ENCODE assay signal across 9 cellular contexts in genomic region chr6:89116702-89117101, GRCh38. TPM values are rescaled to one million over a fixed set of nuclear protein-coding genes. Genes with fewer than 3 reads are reported as not detected.
DNase-seq lines count a peak whose midpoint lies in the region; ATAC-seq and TF ChIP-seq lines count a peak whose summit lies in the region.
"Had no signal": no experiment of that assay in that cellular context is flagged by ENCODE, and none has a peak within 500 bp of the region (broad histone marks: within the 10 kb centered on the region; RNA-seq: fewer than 3 reads in every experiment).

No MANE protein-coding gene starts in this region.

- H3K36me3 ChIP-seq in heart right ventricle: no peaks in the 10 kb centered on the region
- H3K36me3 ChIP-seq in right atrium auricular region: no peaks in the 10 kb centered on the region
- no peaks in the 10 kb centered on the region for H3K36me3 ChIP-seq in mesodermal cell (ENCODE audit: control insufficient read depth, insufficient read depth, low read length)
- H3K36me3 ChIP-seq: esophagus squamous epithelium had no signal

- ATAC-seq in heart right ventricle: no peak
- ATAC-seq in HG02885 (IDR thresholded peaks at IDR 0.05; ENCODE audit: poor library complexity, unreplicated experiment): no peak

- DNase-seq in heart right ventricle (no peak), right atrium auricular region (ENCODE audit: low spot score) (no peak), astrocyte of the cerebellum (ENCODE audit: low read depth) (no peak), type B pancreatic cell (ENCODE audit: extremely low spot score, unreplicated experiment) (no peak), ecto neural progenitor cell (ENCODE audit: low spot score) (no peak), medulla oblongata (ENCODE audit: extremely low spot score) (no peak)
- DNase-seq: esophagus squamous epithelium had no signal

- in situ Hi-C loops in astrocyte of the cerebellum (cut with HindIII; ENCODE audit: low sequenced_read_pairs): no loop called here

- H3K4me1 ChIP-seq in heart right ventricle (peaks cover 0 to 14% (median 7%) of the 10 kb centered on the region in 9 donors), right atrium auricular region (peaks cover 0 to 8% of the 10 kb centered on the region in 2 donors), mesodermal cell (ENCODE audit: control insufficient read depth, insufficient read depth, low read length, poor library complexity, severe bottlenecking) (peaks cover 4% of the 10 kb centered on the region)

- H3K36me3 Mint-ChIP-seq in type B pancreatic cell: peaks cover 5% of the 10 kb centered on the region

- H3K27ac ChIP-seq in heart right ventricle: no peak overlapping the region
- H3K27ac ChIP-seq in right atrium auricular region: no peak overlapping the region
- no peak overlapping the region for H3K27ac ChIP-seq in mesodermal cell (ENCODE audit: low read depth, low read length, severe bottlenecking)

- peaks cover 15% of the 10 kb centered on the region for H3K4me1 Mint-ChIP-seq in type B pancreatic cell (ENCODE audit: unreplicated experiment)

- H3K9me3 ChIP-seq in heart right ventricle (no peaks in the 10 kb centered on the region), right atrium auricular region (no peaks in the 10 kb centered on the region), mesodermal cell (ENCODE audit: control insufficient read depth, low read length) (no peaks in the 10 kb centered on the region)
- H3K9me3 ChIP-seq: esophagus squamous epithelium had no signal

- 72 to 77% methylated on average over 6 of the region's 6 CpGs for WGBS in heart right ventricle, 2 donors
- WGBS in mesodermal cell (ENCODE audit: insufficient coverage in 2 of 2), 2 experiments: no CpG with 5 or more reads among the region's 6 CpGs

- peak overlapping the region; percentile 95 for H3K4me3 Mint-ChIP-seq in type B pancreatic cell

- H3K9me3 Mint-ChIP-seq in type B pancreatic cell: no peaks in the 10 kb centered on the region

- no peaks in the 10 kb centered on the region for H3K27me3 ChIP-seq in heart right ventricle
- H3K27me3 ChIP-seq in right atrium auricular region: no peaks in the 10 kb centered on the region

- intact Hi-C loops in heart right ventricle (cut with DNase I): loop anchor here in 4 of 10 donors (5.0 to 10.0 kb wide), 5 partner anchors 34 to 248 kb away; partner anchors contain the start of gene PNRC1 (in 1 of the 4)

- no peak for TF ChIP-seq CTCF in heart right ventricle (IDR thresholded peaks at IDR 0.05)
- TF ChIP-seq CTCF in right atrium auricular region (IDR thresholded peaks at IDR 0.05): no peak
- no peak for TF ChIP-seq CTCF in astrocyte of the cerebellum (IDR thresholded peaks at IDR 0.05; ENCODE audit: low read depth, low read length, missing control alignments)
- TF ChIP-seq CTCF in type B pancreatic cell (conservative IDR thresholded peaks at IDR 0.05): no peak

- H3K4me3 ChIP-seq in heart right ventricle (peak overlapping the region in 7 of 10 donors; percentile 53 to 96 (median 73)), right atrium auricular region (peak overlapping the region in 1 of 2 donors; percentile 77), astrocyte of the cerebellum (ENCODE audit: low read depth, low read length) (peak overlapping the region; percentile 57), mesodermal cell (ENCODE audit: extremely low read depth, insufficient read depth, low read length, poor library complexity, severe bottlenecking) (peak overlapping the region; percentile 80)

- peaks cover 5% of the 10 kb centered on the region for H3K27me3 Mint-ChIP-seq in type B pancreatic cell

- H3K27ac Mint-ChIP-seq in type B pancreatic cell: peak overlapping the region; percentile 72

RNA-seq across cellular contexts. Expression of gene SRSF12, which starts 1.2 kb away (rescaled TPM):
- total RNA-seq in heart right ventricle: under 1 TPM in 8 of 10 donors, not detected in 2; 0.06 to 0.47 (median 0.17) TPM
- under 1 TPM; 0.15 to 0.32 TPM for polyA plus RNA-seq in heart right ventricle
- under 1 TPM in 1 of 2 donors, not detected in 1; 0.75 TPM for total RNA-seq in right atrium auricular region
- polyA plus RNA-seq in mesodermal cell (2013, experiment 1 of 2): 9.6 TPM
- polyA plus RNA-seq in mesodermal cell (2013, experiment 2 of 2): 9.2 TPM
- total RNA-seq in type B pancreatic cell (ENCODE audit: low replicate concordance): 3.9 and 10.5 TPM in 2 replicates

RNA-seq across cellular contexts. Expression of gene PM20D2, which starts 29.2 kb away (rescaled TPM):
- total RNA-seq in heart right ventricle (10 to 100 TPM in 3 of 10 donors, 1 to 10 TPM in 7; 6.0 to 14.3 (median 8.4) TPM), right atrium auricular region (10 to 100 TPM; 13.3 to 15.5 TPM), type B pancreatic cell (ENCODE audit: low replicate concordance) (10.3 and 15.3 TPM in 2 replicates)
- polyA plus RNA-seq in heart right ventricle: 1 to 10 TPM; 3.2 to 6.3 TPM
- 8.7 TPM for polyA plus RNA-seq in mesodermal cell (2013, experiment 1 of 2)
- polyA plus RNA-seq in mesodermal cell (2013, experiment 2 of 2): 9.8 TPM

RNA-seq across cellular contexts. Expression of gene PNRC1, which starts 36.2 kb away (rescaled TPM):
- total RNA-seq in heart right ventricle (100 to 1,000 TPM; 137 to 270 (median 228) TPM), right atrium auricular region (100 to 1,000 TPM; 180 to 201 TPM), type B pancreatic cell (ENCODE audit: low replicate concordance) (140 and 150 TPM in 2 replicates)
- 10 to 100 TPM; 45.5 to 47.6 TPM for polyA plus RNA-seq in heart right ventricle
- 89.4 TPM for polyA plus RNA-seq in mesodermal cell (2013, experiment 1 of 2)
- 112 TPM for polyA plus RNA-seq in mesodermal cell (2013, experiment 2 of 2)
